1 cellular context compared by ENCODE assay signal in genomic region chr9:115373000-115373709, GRCh38.
TF ChIP-seq lines count a peak whose summit lies in the region.

No MANE protein-coding gene starts in this region.

TF ChIP-seq in HepG2, 621 proteins besides CTCF, POLR2A, EP300 and RAD21 (continued from another document):
- TF ChIP-seq HNF1A (IDR thresholded peaks at IDR 0.05; ENCODE audit: low read depth) (0 out of 2 replicates have a peak, but pooled peaks have one; percentile 40), HNF1A (CRISPR knock-in tag; IDR thresholded peaks at IDR 0.05; ENCODE audit: borderline replicate concordance) (no peak), SOX13 (IDR thresholded peaks at IDR 0.05) (no peak), SOX13 (CRISPR knock-in tag; conservative IDR thresholded peaks at IDR 0.05 in 1 of 2, IDR thresholded peaks at IDR 0.05 in 1 of 2) (peak in 1 of 2 experiments; percentile 25; a peak in 1 of 4 replicates)
